In the genomic region with DNA sequence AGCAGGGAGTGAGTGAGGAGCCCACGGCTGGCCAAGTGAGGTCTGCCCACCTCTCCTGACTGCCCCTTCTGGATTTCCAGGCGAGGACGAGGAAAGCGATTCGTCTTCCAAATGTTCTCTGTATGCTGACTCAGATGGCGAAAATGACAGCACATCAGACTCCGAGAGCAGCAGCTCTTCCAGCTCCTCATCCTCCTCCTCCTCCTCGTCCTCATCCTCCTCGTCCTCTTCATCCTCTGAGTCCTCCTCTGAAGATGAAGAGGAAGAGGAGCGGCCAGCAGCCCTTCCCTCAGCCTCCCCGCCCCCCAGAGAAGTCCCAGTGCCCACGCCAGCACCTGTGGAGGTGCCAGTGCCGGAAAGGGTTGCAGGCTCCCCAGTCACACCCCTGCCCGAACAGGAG, we compare ENCODE assay signal across 1 cellular context.
TF ChIP-seq lines count a peak whose summit lies in the region.

No MANE protein-coding gene starts in this region.

TF ChIP-seq in HepG2, 621 proteins besides CTCF, POLR2A, EP300 and RAD21:
- 0 out of 2 replicates have a peak, but pooled peaks have one; percentile 5 for TF ChIP-seq MAFF (IDR thresholded peaks at IDR 0.05; ENCODE audit: low read depth, low read length)
- no peak for TF ChIP-seq ZNF749 (CRISPR knock-in tag; IDR thresholded peaks at IDR 0.05; ENCODE audit: borderline replicate concordance)
